35 cellular contexts compared by ENCODE assay signal in genomic region chr2:29278964-29279363, GRCh38.
"Had no signal": no experiment of that assay in that cellular context is flagged by ENCODE, and none has a peak within 500 bp of the region (broad histone marks: within the 10 kb centered on the region; RNA-seq: fewer than 3 reads in every experiment).

No MANE protein-coding gene starts in this region.

- H3K9me3 ChIP-seq: ascending aorta, esophagus squamous epithelium, gastroesophageal sphincter, heart right ventricle had no signal

- H3K4me3 ChIP-seq: ascending aorta, esophagus squamous epithelium, gastroesophageal sphincter, heart right ventricle, hepatocyte had no signal

- H3K4me3 Mint-ChIP-seq: activated B cell treated with CpG ODN at 0.5 μM for 24 hours; activated CD8-positive, alpha-beta T cell treated with anti-CD3 and anti-CD28 coated beads, Interleukin-2, amount 10 ng/mL, durations not matched to agents 7 days and 5 days; activated naive CD4-positive, alpha-beta T cell treated with anti-CD3 and anti-CD28 coated beads, Interleukin-2, amount 10 ng/mL, durations not matched to agents 7 days and 5 days; activated naive CD8-positive, alpha-beta T cell treated with anti-CD3 and anti-CD28 coated beads, Interleukin-2, amount 10 ng/mL, durations not matched to agents 7 days and 5 days; activated T-cell treated with anti-CD3 and anti-CD28 coated beads, Interleukin-2, amount 50 U/mL, for 24 hours; activated T-cell treated with anti-CD3 and anti-CD28 coated beads, Interleukin-2, amount 50 U/mL, for 72 hours; central memory CD8-positive, alpha-beta T cell; effector memory CD8-positive, alpha-beta T cell; T-helper 17 cell; T-helper 2 cell treated with Interferon-gamma antibody and Interleukin-4, amounts not matched to agents 5 μg/mL and 100 μg/mL, for 36 hours had no signal

- H3K27ac ChIP-seq: ascending aorta, brain microvascular endothelial cell, epithelial cell of prostate, esophagus squamous epithelium, gastroesophageal sphincter, heart right ventricle, hepatocyte, WERI-Rb-1 had no signal

- H3K4me1 Mint-ChIP-seq: activated B cell treated with CpG ODN at 0.5 μM for 24 hours; activated naive CD4-positive, alpha-beta T cell treated with anti-CD3 and anti-CD28 coated beads, Interleukin-2, amount 10 ng/mL, durations not matched to agents 7 days and 5 days; activated naive CD8-positive, alpha-beta T cell treated with anti-CD3 and anti-CD28 coated beads, Interleukin-2, amount 10 ng/mL, durations not matched to agents 7 days and 5 days; central memory CD8-positive, alpha-beta T cell; T-helper 17 cell had no signal

- H3K27ac Mint-ChIP-seq: activated B cell treated with CpG ODN at 0.5 μM for 24 hours; activated CD8-positive, alpha-beta T cell treated with anti-CD3 and anti-CD28 coated beads, Interleukin-2, amount 10 ng/mL, durations not matched to agents 7 days and 5 days; activated naive CD4-positive, alpha-beta T cell treated with anti-CD3 and anti-CD28 coated beads, Interleukin-2, amount 10 ng/mL, durations not matched to agents 7 days and 5 days; activated naive CD4-positive, alpha-beta T cell treated with anti-CD3 and anti-CD28 coated beads, Interleukin-2, amount 50 U/mL, for 72 hours; activated naive CD8-positive, alpha-beta T cell treated with anti-CD3 and anti-CD28 coated beads, Interleukin-2, amount 10 ng/mL, durations not matched to agents 7 days and 5 days; activated T-cell treated with anti-CD3 and anti-CD28 coated beads, Interleukin-2, amount 50 U/mL, for 24 hours; activated T-cell treated with anti-CD3 and anti-CD28 coated beads, Interleukin-2, amount 50 U/mL, for 72 hours; effector memory CD8-positive, alpha-beta T cell; T-helper 17 cell; T-helper 2 cell treated with Interferon-gamma antibody and Interleukin-4, amounts not matched to agents 5 μg/mL and 100 μg/mL, for 36 hours had no signal

- DNase-seq: activated B cell treated with CpG ODN at 0.5 μM for 24 hours; activated CD4-positive, alpha-beta T cell treated with anti-CD3 and anti-CD28 coated beads for 48 hours; activated CD4-positive, alpha-beta T cell treated with anti-CD3 and anti-CD28 coated beads, Interleukin-2, amount 50 U/mL, for 1 hour; activated CD4-positive, alpha-beta T cell treated with anti-CD3 and anti-CD28 coated beads, Interleukin-2, amount 50 U/mL, for 48 hours; activated CD8-positive, alpha-beta T cell treated with anti-CD3 and anti-CD28 coated beads, Interleukin-2, amount 10 ng/mL, durations not matched to agents 7 days and 5 days; activated gamma-delta T cell; activated naive CD4-positive, alpha-beta T cell; activated naive CD4-positive, alpha-beta T cell treated with anti-CD3 and anti-CD28 coated beads, Interleukin-2, amount 10 ng/mL, durations not matched to agents 7 days and 5 days; activated naive CD8-positive, alpha-beta T cell treated with anti-CD3 and anti-CD28 coated beads, Interleukin-2, amount 10 ng/mL, durations not matched to agents 7 days and 5 days; activated T-cell treated with anti-CD3 and anti-CD28 coated beads for 4 hours; activated T-cell treated with anti-CD3 and anti-CD28 coated beads, Interleukin-2, amount 50 U/mL, for 24 hours; activated T-cell treated with anti-CD3 and anti-CD28 coated beads, Interleukin-2, amount 50 U/mL, for 72 hours; brain microvascular endothelial cell; cortex of kidney; dermis blood vessel endothelial cell; effector CD4-positive, alpha-beta T cell; effector memory CD8-positive, alpha-beta T cell; esophagus squamous epithelium; foreskin melanocyte; heart right ventricle; T-helper 1 cell; T-helper 17 cell; T1000; WERI-Rb-1 had no signal

- H3K36me3 Mint-ChIP-seq: activated naive CD4-positive, alpha-beta T cell treated with anti-CD3 and anti-CD28 coated beads, Interleukin-2, amount 10 ng/mL, durations not matched to agents 7 days and 5 days; activated naive CD4-positive, alpha-beta T cell treated with anti-CD3 and anti-CD28 coated beads, Interleukin-2, amount 50 U/mL, for 72 hours; activated naive CD8-positive, alpha-beta T cell treated with anti-CD3 and anti-CD28 coated beads, Interleukin-2, amount 10 ng/mL, durations not matched to agents 7 days and 5 days had no signal

- ATAC-seq: activated CD4-positive, CD25-positive, alpha-beta regulatory T cell treated with anti-CD3 and anti-CD28 coated beads, Interleukin-2, amount 50 U/mL, for 24 hours; activated CD8-positive, alpha-beta T cell treated with anti-CD3 and anti-CD28 coated beads, Interleukin-2, amount 10 ng/mL, durations not matched to agents 7 days and 5 days; activated naive CD4-positive, alpha-beta T cell treated with anti-CD3 and anti-CD28 coated beads, Interleukin-2, amount 50 U/mL, for 72 hours; activated T-cell treated with anti-CD3 and anti-CD28 coated beads, Interleukin-2, amount 50 U/mL, for 72 hours; effector memory CD8-positive, alpha-beta T cell; gastroesophageal sphincter; T-helper 17 cell had no signal

- H3K36me3 ChIP-seq: ascending aorta, brain microvascular endothelial cell, esophagus squamous epithelium, gastroesophageal sphincter, heart right ventricle, WERI-Rb-1 had no signal

- H3K27me3 ChIP-seq: ascending aorta, hepatocyte had no signal

- H3K9me3 Mint-ChIP-seq: activated B cell treated with CpG ODN at 0.5 μM for 24 hours; activated naive CD4-positive, alpha-beta T cell treated with anti-CD3 and anti-CD28 coated beads, Interleukin-2, amount 10 ng/mL, durations not matched to agents 7 days and 5 days; activated naive CD4-positive, alpha-beta T cell treated with anti-CD3 and anti-CD28 coated beads, Interleukin-2, amount 50 U/mL, for 72 hours; activated naive CD8-positive, alpha-beta T cell treated with anti-CD3 and anti-CD28 coated beads, Interleukin-2, amount 10 ng/mL, durations not matched to agents 7 days and 5 days; activated T-cell treated with anti-CD3 and anti-CD28 coated beads, Interleukin-2, amount 50 U/mL, for 24 hours; activated T-cell treated with anti-CD3 and anti-CD28 coated beads, Interleukin-2, amount 50 U/mL, for 72 hours; central memory CD8-positive, alpha-beta T cell; effector memory CD8-positive, alpha-beta T cell; T-helper 2 cell treated with Interferon-gamma antibody and Interleukin-4, amounts not matched to agents 5 μg/mL and 100 μg/mL, for 36 hours had no signal

- FAIRE-seq: colon, endometrium, endothelial cell of umbilical vein had no signal

- H3K4me1 ChIP-seq: ascending aorta had no signal
